Comparison of ENCODE assay signal across 8 cellular contexts in genomic region chr3:57757642-57758297, GRCh38. TPM values are rescaled to one million over a fixed set of nuclear protein-coding genes. Genes with fewer than 3 reads are reported as not detected.
DNase-seq lines count a peak whose midpoint lies in the region; ATAC-seq lines count a peak whose summit lies in the region.

No MANE protein-coding gene starts in this region.

- H3K9me3 ChIP-seq in NT2/D1 (ENCODE audit: insufficient read depth, low read length), result no peaks in the 10 kb centered on the region

- peaks cover 35% of the 10 kb centered on the region for H3K36me3 ChIP-seq in NT2/D1 (ENCODE audit: insufficient read depth, insufficient read length, low read length)

- no peaks in the 10 kb centered on the region for H3K27me3 Mint-ChIP-seq in effector memory CD8-positive, alpha-beta T cell
- H3K27me3 Mint-ChIP-seq in natural killer cell treated with Interleukin-12 subunit alpha and Interleukin-12 subunit beta and Interleukin-15 and Interleukin-18, amount 100 ng/mL, for 72 hours, result peaks cover 0 to 2% of the 10 kb centered on the region in 2 donors

- H3K36me3 Mint-ChIP-seq in effector memory CD8-positive, alpha-beta T cell (ENCODE audit: insufficient read depth), result peaks cover 32% of the 10 kb centered on the region
- peaks cover 6% of the 10 kb centered on the region for H3K36me3 Mint-ChIP-seq in natural killer cell treated with Interleukin-12 subunit alpha and Interleukin-12 subunit beta and Interleukin-15 and Interleukin-18, amount 100 ng/mL, for 72 hours

- H3K4me3 ChIP-seq in NT2/D1 (ENCODE audit: insufficient read length, low read depth), result peak overlapping the region; percentile 89

- H3K4me1 Mint-ChIP-seq in effector memory CD8-positive, alpha-beta T cell (ENCODE audit: low read depth in 2 of 2), result peaks cover 29 to 39% of the 10 kb centered on the region in 2 donors
- H3K4me1 Mint-ChIP-seq in natural killer cell treated with Interleukin-12 subunit alpha and Interleukin-12 subunit beta and Interleukin-15 and Interleukin-18, amount 100 ng/mL, for 72 hours (ENCODE audit: low read depth in 2 of 2), result peaks cover 20 to 30% of the 10 kb centered on the region in 2 donors

- peak overlapping the region; percentile 94 to 96 for H3K4me3 Mint-ChIP-seq in effector memory CD8-positive, alpha-beta T cell
- H3K4me3 Mint-ChIP-seq in natural killer cell treated with Interleukin-12 subunit alpha and Interleukin-12 subunit beta and Interleukin-15 and Interleukin-18, amount 100 ng/mL, for 72 hours, result peak overlapping the region; percentile 90

- peak overlapping the region; percentile 94 for H3K9ac ChIP-seq in NT2/D1 (ENCODE audit: insufficient read length, low read depth)

- no peaks in the 10 kb centered on the region for H3K27me3 ChIP-seq in NT2/D1 (ENCODE audit: insufficient read depth, insufficient read length)

- peaks cover 2% of the 10 kb centered on the region for H3K4me1 ChIP-seq in NT2/D1 (ENCODE audit: insufficient read depth, insufficient read length)

- H3K27ac Mint-ChIP-seq in effector memory CD8-positive, alpha-beta T cell, result peak overlapping the region in 1 of 2 donors; percentile 95
- H3K27ac Mint-ChIP-seq in natural killer cell treated with Interleukin-12 subunit alpha and Interleukin-12 subunit beta and Interleukin-15 and Interleukin-18, amount 100 ng/mL, for 72 hours, result peak overlapping the region; percentile 74 to 81

- no peaks in the 10 kb centered on the region for H3K9me3 Mint-ChIP-seq in effector memory CD8-positive, alpha-beta T cell
- H3K9me3 Mint-ChIP-seq in natural killer cell treated with Interleukin-12 subunit alpha and Interleukin-12 subunit beta and Interleukin-15 and Interleukin-18, amount 100 ng/mL, for 72 hours, result no peaks in the 10 kb centered on the region

- ATAC-seq in effector memory CD8-positive, alpha-beta T cell (replicated peaks), result no peak
- no peak for ATAC-seq in natural killer cell treated with Interleukin-12 subunit alpha and Interleukin-12 subunit beta and Interleukin-15 and Interleukin-18, amount 100 ng/mL, for 72 hours
- ATAC-seq in HG03469 (IDR thresholded peaks at IDR 0.05; ENCODE audit: unreplicated experiment) (no peak), HG02623 (IDR thresholded peaks at IDR 0.05; ENCODE audit: unreplicated experiment) (no peak), esophagus mucosa (no peak)

- peak; percentile 40 for DNase-seq in ELF-1 (ENCODE audit: low read depth, low spot score)
- no peak for DNase-seq in NT2/D1 (ENCODE audit: low read depth, low spot score)
- no peak for DNase-seq in effector memory CD8-positive, alpha-beta T cell
- DNase-seq in natural killer cell treated with Interleukin-12 subunit alpha and Interleukin-12 subunit beta and Interleukin-15 and Interleukin-18, amount 100 ng/mL, for 72 hours (ENCODE audit: low spot score), result no peak
- DNase-seq in SHP77 treated with DMSO at 0.1 percent for 48 hours (lab: John Stamatoyannopoulos, UW), result no peak

RNA-seq across cellular contexts. Expression of gene SLMAP, which starts 1.7 kb away (rescaled TPM):
- total RNA-seq in natural killer cell treated with Interleukin-12 subunit alpha and Interleukin-12 subunit beta and Interleukin-15 and Interleukin-18, amount 100 ng/mL, for 72 hours, result 100 to 1,000 TPM in 1 of 2 donors, 10 to 100 TPM in 1; 57.3 to 103 TPM
- total RNA-seq in esophagus mucosa, result 57.1 TPM
